Comparison of ENCODE assay signal across 13 cellular contexts in genomic region chr10:30820282-30820991, GRCh38.
DNase-seq lines count a peak whose midpoint lies in the region; ATAC-seq and TF ChIP-seq lines count a peak whose summit lies in the region.
"Had no signal": no experiment of that assay in that cellular context is flagged by ENCODE, and none has a peak within 500 bp of the region (broad histone marks: within the 10 kb centered on the region; RNA-seq: fewer than 3 reads in every experiment).

No MANE protein-coding gene starts in this region.

- H3K27ac ChIP-seq in rectal smooth muscle tissue (ENCODE audit: low read depth, low read length), result peak overlapping the region; percentile 88
- H3K27ac ChIP-seq: C4-2B, pancreas had no signal

- H3K27me3 Mint-ChIP-seq in activated T-cell treated with anti-CD3 and anti-CD28 coated beads, Interleukin-2, amount 50 U/mL, for 72 hours (ENCODE audit: low read depth), result no peaks in the 10 kb centered on the region

- H3K4me1 Mint-ChIP-seq in activated T-cell treated with anti-CD3 and anti-CD28 coated beads, Interleukin-2, amount 50 U/mL, for 72 hours (ENCODE audit: low read depth), result no peaks in the 10 kb centered on the region
- H3K4me1 Mint-ChIP-seq: activated naive CD8-positive, alpha-beta T cell treated with anti-CD3 and anti-CD28 coated beads, Interleukin-2, amount 10 ng/mL, durations not matched to agents 7 days and 5 days had no signal

- H3K4me3 ChIP-seq in WI38 (ENCODE audit: low read depth, low read length) (peak overlapping the region; percentile 7; the same call in 1 of the 2 replicates), rectal smooth muscle tissue (ENCODE audit: low read length) (no peak overlapping the region)
- H3K4me3 ChIP-seq: pancreas had no signal

- no peak for ATAC-seq in activated T-cell treated with anti-CD3 and anti-CD28 coated beads, Interleukin-2, amount 50 U/mL, for 72 hours (replicated peaks in 1 of 2)
- ATAC-seq in GM21528 (IDR thresholded peaks at IDR 0.05; ENCODE audit: low FRiP score, unreplicated experiment) (no peak), GM18502 (IDR thresholded peaks at IDR 0.05; ENCODE audit: poor library complexity, unreplicated experiment) (no peak)

- H3K36me3 ChIP-seq in rectal smooth muscle tissue (ENCODE audit: control insufficient read depth, insufficient read depth, low read length), result no peaks in the 10 kb centered on the region
- H3K36me3 ChIP-seq: pancreas had no signal

- H3K4me3 Mint-ChIP-seq in activated T-cell treated with anti-CD3 and anti-CD28 coated beads, Interleukin-2, amount 50 U/mL, for 72 hours, result no peak overlapping the region
- H3K4me3 Mint-ChIP-seq: activated naive CD8-positive, alpha-beta T cell treated with anti-CD3 and anti-CD28 coated beads, Interleukin-2, amount 10 ng/mL, durations not matched to agents 7 days and 5 days had no signal

- no peak for TF ChIP-seq CTCF in WI38 (IDR thresholded peaks at IDR 0.05; ENCODE audit: low read depth, low read length)

- peaks cover 31% of the 10 kb centered on the region for H3K4me1 ChIP-seq in rectal smooth muscle tissue (ENCODE audit: control insufficient read depth, insufficient read depth, low read length)
- H3K4me1 ChIP-seq: pancreas had no signal

- H3K9ac ChIP-seq in rectal smooth muscle tissue (ENCODE audit: low read length), result no peak overlapping the region

- H3K27ac Mint-ChIP-seq in activated T-cell treated with anti-CD3 and anti-CD28 coated beads, Interleukin-2, amount 50 U/mL, for 72 hours, result no peak overlapping the region
- H3K27ac Mint-ChIP-seq: activated naive CD8-positive, alpha-beta T cell treated with anti-CD3 and anti-CD28 coated beads, Interleukin-2, amount 10 ng/mL, durations not matched to agents 7 days and 5 days had no signal

- DNase-seq in AG20443 (ENCODE audit: low spot score) (peak; percentile 78), glomerular endothelial cell (ENCODE audit: extremely low read depth, low read depth, low spot score) (peak; percentile 82), COLO829 (ENCODE audit: low spot score) (no peak)
- DNase-seq in activated T-cell treated with anti-CD3 and anti-CD28 coated beads, Interleukin-2, amount 50 U/mL, for 72 hours, result no peak
- DNase-seq: activated CD4-positive, alpha-beta T cell treated with anti-CD3 and anti-CD28 coated beads for 48 hours; activated naive CD8-positive, alpha-beta T cell treated with anti-CD3 and anti-CD28 coated beads, Interleukin-2, amount 10 ng/mL, durations not matched to agents 7 days and 5 days; NCI-H1105 treated with DMSO at 0.1 percent for 48 hours; pancreas had no signal

- no peaks in the 10 kb centered on the region for H3K9me3 Mint-ChIP-seq in activated T-cell treated with anti-CD3 and anti-CD28 coated beads, Interleukin-2, amount 50 U/mL, for 72 hours
- H3K9me3 Mint-ChIP-seq: activated naive CD8-positive, alpha-beta T cell treated with anti-CD3 and anti-CD28 coated beads, Interleukin-2, amount 10 ng/mL, durations not matched to agents 7 days and 5 days had no signal

- no peaks in the 10 kb centered on the region for H3K27me3 ChIP-seq in rectal smooth muscle tissue (ENCODE audit: control insufficient read depth, insufficient read depth, low read length)
- H3K27me3 ChIP-seq: pancreas had no signal

- H3K36me3 Mint-ChIP-seq in activated T-cell treated with anti-CD3 and anti-CD28 coated beads, Interleukin-2, amount 50 U/mL, for 72 hours (ENCODE audit: insufficient read depth in 2 of 2), result no peaks in the 10 kb centered on the region
- H3K36me3 Mint-ChIP-seq: activated naive CD8-positive, alpha-beta T cell treated with anti-CD3 and anti-CD28 coated beads, Interleukin-2, amount 10 ng/mL, durations not matched to agents 7 days and 5 days had no signal

Comparison
In these comparisons a context has a peak if more than half of its experiments do, and no peak if none do; other contexts are left out.
1. DNase-seq: peak in AG20443 (single experiment) and glomerular endothelial cell (single experiment); none in activated T-cell treated with anti-CD3 and anti-CD28 coated beads, Interleukin-2, amount 50 U/mL, for 72 hours (0 of 2) and COLO829 (single experiment).